ENCODE assay signal across 11 cellular contexts in the genomic region with DNA sequence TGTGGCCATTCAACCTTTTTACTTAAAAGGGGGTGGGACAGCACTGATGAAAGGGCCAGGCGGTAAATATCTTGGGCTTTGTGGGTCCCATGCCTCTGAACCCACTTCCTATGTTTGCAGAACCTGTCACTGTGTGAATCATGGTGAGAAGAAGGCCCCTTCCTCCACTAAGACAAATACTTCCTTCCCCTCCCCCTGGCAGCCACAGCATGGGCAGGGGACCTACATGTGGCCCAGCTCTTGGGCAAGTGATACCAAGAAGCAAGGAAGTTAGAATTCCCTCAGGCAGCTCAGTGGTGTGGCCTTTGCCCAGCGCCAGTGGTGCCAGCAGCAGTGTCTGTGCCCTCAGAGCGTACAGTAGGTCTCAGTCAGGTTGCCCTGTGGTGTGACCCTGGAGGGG.
A peak's percentile ranks its signal among the peaks of the same experiment; 100 is the strongest.
DNase-seq lines count a peak whose midpoint lies in the region; ATAC-seq lines count a peak whose summit lies in the region.
"Had no signal": no experiment of that assay in that cellular context is flagged by ENCODE, and none has a peak within 500 bp of the region (broad histone marks: within the 10 kb centered on the region; RNA-seq: fewer than 3 reads in every experiment).

No MANE protein-coding gene starts in this region.

- H3K27ac Mint-ChIP-seq in activated CD4-positive, alpha-beta memory T cell treated with anti-CD3 and anti-CD28 coated beads for 36 hours: peak overlapping the region; percentile 38

- no peak overlapping the region for H2BK5ac ChIP-seq in mesendoderm (ENCODE audit: low read length)

- H3K4ac ChIP-seq in mesendoderm (ENCODE audit: low read depth, low read length): no peak overlapping the region

- H2AK5ac ChIP-seq in mesendoderm (ENCODE audit: low read length): peak overlapping the region; percentile 60

- no peak overlapping the region for H4K8ac ChIP-seq in mesendoderm (ENCODE audit: low read depth, low read length)

- no peaks in the 10 kb centered on the region for H3K79me1 ChIP-seq in mesendoderm (ENCODE audit: low read length)

- H2BK15ac ChIP-seq in mesendoderm (replicated peaks; ENCODE audit: low read depth): no peak overlapping the region

- CTCF ChIA-PET in activated CD4-positive, alpha-beta memory T cell treated with anti-CD3 and anti-CD28 coated beads for 36 hours (lab: Charles Lee): interaction anchor here (1.0 to 1.7 kb wide), 2 partner anchors 23 to 86 kb away, joined by 3 to 4 read pairs; no protein-coding TSS in a partner anchor

- H3K4me1 Mint-ChIP-seq in activated CD4-positive, alpha-beta memory T cell treated with anti-CD3 and anti-CD28 coated beads for 36 hours (ENCODE audit: low read depth): peaks cover 53% of the 10 kb centered on the region

- no peaks in the 10 kb centered on the region for H3K79me2 ChIP-seq in mesendoderm (ENCODE audit: control insufficient read depth, insufficient read depth, low read length)

- no peaks in the 10 kb centered on the region for H3K36me3 ChIP-seq in KOPT-K1 (ENCODE audit: insufficient read depth, low read length)
- H3K36me3 ChIP-seq in mesendoderm (ENCODE audit: control insufficient read depth, insufficient read depth, low read length): no peaks in the 10 kb centered on the region
- H3K36me3 ChIP-seq: BE2C had no signal

- H3K36me3 Mint-ChIP-seq in activated CD4-positive, alpha-beta memory T cell treated with anti-CD3 and anti-CD28 coated beads for 36 hours: no peaks in the 10 kb centered on the region

- WGBS in mesendoderm (ENCODE audit: extremely low coverage, insufficient coverage, low lambda C conversion rate): no CpG with 5 or more reads among the region's 3 CpGs

- POLR2A ChIA-PET in activated CD4-positive, alpha-beta memory T cell treated with anti-CD3 and anti-CD28 coated beads for 36 hours (lab: Charles Lee): no interaction called here

- no peak for ATAC-seq in GM19023 (IDR thresholded peaks at IDR 0.05; ENCODE audit: unreplicated experiment)
- no peak for ATAC-seq in GM21717 (IDR thresholded peaks at IDR 0.05; ENCODE audit: unreplicated experiment)
- ATAC-seq: HepG2 had no signal

- H2BK120ac ChIP-seq in mesendoderm (ENCODE audit: low read depth, low read length): no peak overlapping the region

- H4K5ac ChIP-seq in mesendoderm (ENCODE audit: low read length): no peak overlapping the region

- peaks cover 7% of the 10 kb centered on the region for H3K4me1 ChIP-seq in mesendoderm (ENCODE audit: control insufficient read depth, low read depth, low read length)
- H3K4me1 ChIP-seq: BE2C had no signal

- no peaks in the 10 kb centered on the region for H3K9me3 ChIP-seq in KOPT-K1 (ENCODE audit: insufficient read depth, low read length, poor library complexity, severe bottlenecking)
- H3K9me3 ChIP-seq: BE2C had no signal

- intact Hi-C loops in activated CD4-positive, alpha-beta memory T cell treated with anti-CD3 and anti-CD28 coated beads for 36 hours (cut with micrococcal nuclease): loop anchor here (5.0 to 10.0 kb wide), 3 partner anchors 365 to 752 kb away; a partner anchor contains a TSS

- no peak overlapping the region for H3K9ac ChIP-seq in mesendoderm (ENCODE audit: low read length)

- H3K4me3 Mint-ChIP-seq in activated CD4-positive, alpha-beta memory T cell treated with anti-CD3 and anti-CD28 coated beads for 36 hours: no peak overlapping the region

- H3K27ac ChIP-seq in KOPT-K1 (ENCODE audit: low read depth, low read length, poor library complexity, severe bottlenecking) (peak overlapping the region; percentile 29), mesendoderm (ENCODE audit: low read depth, low read length) (no peak overlapping the region)

- H3K27me3 Mint-ChIP-seq in activated CD4-positive, alpha-beta memory T cell treated with anti-CD3 and anti-CD28 coated beads for 36 hours: no peaks in the 10 kb centered on the region

- H3K56ac ChIP-seq in mesendoderm (ENCODE audit: low read length): no peak overlapping the region

- no peak overlapping the region for H3K18ac ChIP-seq in mesendoderm (ENCODE audit: low read length)

- no peaks in the 10 kb centered on the region for H3K9me3 Mint-ChIP-seq in activated CD4-positive, alpha-beta memory T cell treated with anti-CD3 and anti-CD28 coated beads for 36 hours

- DNase-seq in AML-193 (lab: John Stamatoyannopoulos, UW) (peak; percentile 50 to 63), mesendoderm (no peak), C1 segment of cervical spinal cord (lab: John Stamatoyannopoulos, UW) (no peak), dermis blood vessel endothelial cell (no peak)
- DNase-seq in activated CD4-positive, alpha-beta memory T cell treated with anti-CD3 and anti-CD28 coated beads for 36 hours: peak; percentile 56
- DNase-seq: BE2C, NCI-H69 had no signal

- H3K27me3 ChIP-seq in mesendoderm (ENCODE audit: insufficient read depth, low read length, poor library complexity): no peaks in the 10 kb centered on the region
- H3K27me3 ChIP-seq: BE2C had no signal

- H3K4me2 ChIP-seq in mesendoderm (ENCODE audit: low read length): no peak overlapping the region

- no peak overlapping the region for H3K4me3 ChIP-seq in mesendoderm (ENCODE audit: low read length)

- no peak overlapping the region for H3K23ac ChIP-seq in mesendoderm (ENCODE audit: low read length)

Comparison
In these comparisons a context has a peak if more than half of its experiments do, and no peak if none do; other contexts are left out.
1. DNase-seq: peak in AML-193 (2 of 2) and activated CD4-positive, alpha-beta memory T cell treated with anti-CD3 and anti-CD28 coated beads for 36 hours (single experiment); none in mesendoderm (single experiment), C1 segment of cervical spinal cord (0 of 14) and dermis blood vessel endothelial cell (single experiment).